8 cellular contexts compared by ENCODE assay signal in genomic region chr5:131209506-131210191, GRCh38. TPM values are rescaled to one million over a fixed set of nuclear protein-coding genes. Genes with fewer than 3 reads are reported as not detected.
DNase-seq lines count a peak whose midpoint lies in the region; ATAC-seq and TF ChIP-seq lines count a peak whose summit lies in the region.

No MANE protein-coding gene starts in this region.

- H3K27me3 Mint-ChIP-seq in brain: no peaks in the 10 kb centered on the region

- DNase-seq in DMS79 (lab: John Stamatoyannopoulos, UW) (peak; percentile 62), T follicular helper cell (ENCODE audit: low read depth) (peak; percentile 45), NCI-H1105 treated with DMSO at 0.1 percent for 48 hours (lab: John Stamatoyannopoulos, UW) (no peak), COLO668 (lab: John Stamatoyannopoulos, UW; ENCODE audit: unreplicated experiment) (no peak)
- peak; percentile 14 for DNase-seq in stimulated activated CD8-positive, alpha-beta memory T cell treated with anti-CD3 and anti-CD28 coated beads, Interleukin-12 subunit alpha, Interleukin-12 subunit beta, amount 100 ng/mL, for 1 hour (ENCODE audit: low read depth)

- H3K9me3 Mint-ChIP-seq in brain: no peaks in the 10 kb centered on the region

- no peak for TF ChIP-seq CTCF in brain (conservative IDR thresholded peaks at IDR 0.05)

- ATAC-seq in GM19467 (IDR thresholded peaks at IDR 0.05; ENCODE audit: unreplicated experiment): peak; percentile 87
- peak; percentile 89 for ATAC-seq in HG03565 (IDR thresholded peaks at IDR 0.05; ENCODE audit: unreplicated experiment)

- H3K4me1 Mint-ChIP-seq in brain: peaks cover 20% of the 10 kb centered on the region

- H3K36me3 Mint-ChIP-seq in brain: no peaks in the 10 kb centered on the region

- peak overlapping the region in 1 of 5 experiments; percentile 77 for H3K4me3 Mint-ChIP-seq in brain

- H3K27ac Mint-ChIP-seq in brain: peak overlapping the region; percentile 1 to 94 (median 64)

RNA-seq across cellular contexts. Expression of gene LYRM7, which starts 38.9 kb away (rescaled TPM):
- polyA plus RNA-seq in brain (ENCODE audit: insufficient read depth, low read depth, low replicate concordance): 3.2 TPM

RNA-seq across cellular contexts. Expression of gene HINT1, which starts 44.6 kb away (rescaled TPM):
- 263 TPM for polyA plus RNA-seq in brain (ENCODE audit: insufficient read depth, low read depth, low replicate concordance)

RNA-seq across cellular contexts. Expression of gene CDC42SE2, which starts 54.2 kb away (rescaled TPM):
- polyA plus RNA-seq in brain (ENCODE audit: insufficient read depth, low read depth, low replicate concordance): 19.7 TPM

Comparison
In these comparisons a context has a peak if more than half of its experiments do, and no peak if none do; other contexts are left out.
1. DNase-seq: peak in DMS79 (single experiment), T follicular helper cell (single experiment) and stimulated activated CD8-positive, alpha-beta memory T cell treated with anti-CD3 and anti-CD28 coated beads, Interleukin-12 subunit alpha, Interleukin-12 subunit beta, amount 100 ng/mL, for 1 hour (single experiment); none in NCI-H1105 treated with DMSO at 0.1 percent for 48 hours (single experiment) and COLO668 (single experiment).